Comparison of ENCODE assay signal across 32 cellular contexts in genomic region chr13:34695063-34695462, GRCh38.
"Had no signal": no experiment of that assay in that cellular context is flagged by ENCODE, and none has a peak within 500 bp of the region (broad histone marks: within the 10 kb centered on the region; RNA-seq: fewer than 3 reads in every experiment).

No MANE protein-coding gene starts in this region.

- H3K36me3 Mint-ChIP-seq: activated naive CD8-positive, alpha-beta T cell had no signal

- FAIRE-seq: endometrium, endothelial cell of umbilical vein had no signal

- H3K4me3 Mint-ChIP-seq: activated B cell treated with CpG ODN at 0.5 μM for 24 hours; activated CD8-positive, alpha-beta T cell treated with anti-CD3 and anti-CD28 coated beads for 36 hours; activated naive CD8-positive, alpha-beta T cell; activated T-cell treated with anti-CD3 and anti-CD28 coated beads, Interleukin-2, amount 50 U/mL, for 4 hours; activated T-helper 17 cell treated with anti-CD3 and anti-CD28 coated beads, Interleukin-2, amount 50 U/mL, for 72 hours; T-helper 17 cell; T-helper 2 cell treated with Interferon-gamma antibody and Interleukin-4, amounts not matched to agents 5 μg/mL and 100 μg/mL, for 36 hours had no signal

- H3K9me3 ChIP-seq: body of pancreas, colonic mucosa, esophagus squamous epithelium, gastroesophageal sphincter had no signal

- ATAC-seq: activated CD4-positive, CD25-positive, alpha-beta regulatory T cell treated with anti-CD3 and anti-CD28 coated beads, Interleukin-2, amount 50 U/mL, for 24 hours; activated CD8-positive, alpha-beta T cell treated with anti-CD3 and anti-CD28 coated beads for 36 hours; activated T-cell treated with anti-CD3 and anti-CD28 coated beads, Interleukin-2, amount 50 U/mL, for 4 hours; activated T-helper 17 cell treated with anti-CD3 and anti-CD28 coated beads, Interleukin-2, amount 50 U/mL, for 72 hours; body of pancreas; gastroesophageal sphincter; T-helper 17 cell had no signal

- H3K27ac ChIP-seq: body of pancreas, colonic mucosa, epithelial cell of prostate, esophagus squamous epithelium, gastroesophageal sphincter, WERI-Rb-1 had no signal

- H3K27me3 ChIP-seq: body of pancreas, colonic mucosa, esophagus squamous epithelium, gastroesophageal sphincter had no signal

- H3K27ac Mint-ChIP-seq: activated B cell treated with CpG ODN at 0.5 μM for 24 hours; activated CD8-positive, alpha-beta T cell treated with anti-CD3 and anti-CD28 coated beads for 36 hours; activated naive CD8-positive, alpha-beta T cell; activated T-helper 17 cell treated with anti-CD3 and anti-CD28 coated beads, Interleukin-2, amount 50 U/mL, for 72 hours; T-helper 17 cell; T-helper 2 cell treated with Interferon-gamma antibody and Interleukin-4, amounts not matched to agents 5 μg/mL and 100 μg/mL, for 36 hours had no signal

- H3K27me3 Mint-ChIP-seq: activated B cell treated with CpG ODN at 0.5 μM for 24 hours; activated CD8-positive, alpha-beta T cell treated with anti-CD3 and anti-CD28 coated beads for 36 hours; activated naive CD8-positive, alpha-beta T cell; T-helper 17 cell had no signal

- H3K4me1 Mint-ChIP-seq: activated B cell treated with CpG ODN at 0.5 μM for 24 hours; activated T-helper 17 cell treated with anti-CD3 and anti-CD28 coated beads, Interleukin-2, amount 50 U/mL, for 72 hours; T-helper 17 cell had no signal

- DNase-seq: activated B cell treated with CpG ODN at 0.5 μM for 24 hours; activated CD4-positive, alpha-beta T cell treated with anti-CD3 and anti-CD28 coated beads for 48 hours; activated CD4-positive, alpha-beta T cell treated with anti-CD3 and anti-CD28 coated beads, Interleukin-2, amount 50 U/mL, for 1 hour; activated CD4-positive, alpha-beta T cell treated with anti-CD3 and anti-CD28 coated beads, Interleukin-2, amount 50 U/mL, for 48 hours; activated CD8-positive, alpha-beta memory T cell treated with anti-CD3 and anti-CD28 coated beads for 24 hours; activated CD8-positive, alpha-beta T cell treated with anti-CD3 and anti-CD28 coated beads for 36 hours; activated effector memory CD4-positive, alpha-beta T cell treated with Interleukin-2 at 50 U/mL for 16 hours; activated gamma-delta T cell treated with Interleukin-2 at 50 U/mL for 16 hours; activated naive CD4-positive, alpha-beta T cell treated with anti-CD3 and anti-CD28 coated beads, Interleukin-2, amount 50 U/mL, for 16 hours; activated naive CD4-positive, alpha-beta T cell treated with Interleukin-2 at 50 U/mL for 16 hours; activated T-cell treated with anti-CD3 and anti-CD28 coated beads, Interleukin-2, amount 50 U/mL, for 4 hours; amniotic stem cell; anterior cingulate cortex; body of pancreas; central memory CD4-positive, alpha-beta T cell; cerebellar nuclear complex; colonic mucosa; effector CD8-positive, alpha-beta T cell; esophagus squamous epithelium; foreskin melanocyte; T-helper 1 cell; T-helper 17 cell; T1000 had no signal

- H3K4me3 ChIP-seq: body of pancreas, colonic mucosa, esophagus squamous epithelium, gastroesophageal sphincter had no signal

- H3K36me3 ChIP-seq: colonic mucosa, esophagus squamous epithelium, gastroesophageal sphincter, WERI-Rb-1 had no signal

- H3K4me1 ChIP-seq: body of pancreas, colonic mucosa, esophagus squamous epithelium, gastroesophageal sphincter had no signal

- H3K9me3 Mint-ChIP-seq: activated CD8-positive, alpha-beta T cell treated with anti-CD3 and anti-CD28 coated beads for 36 hours had no signal
